In genomic region chr9:27385606-27386005, GRCh38 we compare ENCODE assay signal across 14 cellular contexts.
DNase-seq lines count a peak whose midpoint lies in the region; ATAC-seq, FAIRE-seq and TF ChIP-seq lines count a peak whose summit lies in the region.
"Had no signal": no experiment of that assay in that cellular context is flagged by ENCODE, and none has a peak within 500 bp of the region (broad histone marks: within the 10 kb centered on the region; RNA-seq: fewer than 3 reads in every experiment).

No MANE protein-coding gene starts in this region.

- H3K9me3 ChIP-seq in keratinocyte (ENCODE audit: control insufficient read depth, low read depth, low read length) (no peaks in the 10 kb centered on the region), left ventricle myocardium inferior (replicated peaks) (no peaks in the 10 kb centered on the region)
- H3K9me3 ChIP-seq: mucosa of descending colon, SJSA1 had no signal

- H3K9ac ChIP-seq in keratinocyte (ENCODE audit: control insufficient read depth, extremely low read depth, insufficient read depth, low read length), result no peak overlapping the region

- no peak overlapping the region for H3K4me3 ChIP-seq in keratinocyte (ENCODE audit: control insufficient read depth in 2 of 3, extremely low read depth in 1 of 3, insufficient read depth in 2 of 3, low read depth in 1 of 3, low read length in 3 of 3)
- H3K4me3 ChIP-seq in left ventricle myocardium inferior, result no peak overlapping the region
- H3K4me3 ChIP-seq: mucosa of descending colon, SJSA1 had no signal

- H3K79me2 ChIP-seq in keratinocyte (ENCODE audit: control insufficient read depth, insufficient read depth, low read length), result peaks cover 39% of the 10 kb centered on the region

- H3K27me3 ChIP-seq in keratinocyte (ENCODE audit: control insufficient read depth, extremely low read depth, insufficient read depth, low read length), result no peaks in the 10 kb centered on the region
- no peaks in the 10 kb centered on the region for H3K27me3 ChIP-seq in left ventricle myocardium inferior (ENCODE audit: low read depth)
- H3K27me3 ChIP-seq: SJSA1 had no signal

- TF ChIP-seq CTCF in 22Rv1 (IDR thresholded peaks at IDR 0.05), result no peak
- TF ChIP-seq CTCF in keratinocyte (optimal IDR thresholded peaks at IDR 0.05 in 1 of 3, IDR thresholded peaks at IDR 0.05 in 1 of 3, conservative IDR thresholded peaks at IDR 0.05 in 1 of 3; ENCODE audit: extremely low read depth in 1 of 3, insufficient read depth in 2 of 3, low read length in 3 of 3), result no peak
- TF ChIP-seq CTCF in left ventricle myocardium inferior (IDR thresholded peaks at IDR 0.05; ENCODE audit: borderline replicate concordance), result no peak

- no peak overlapping the region for H2AFZ ChIP-seq in keratinocyte (ENCODE audit: control insufficient read depth, low read length)

- intact Hi-C loops in left ventricle myocardium inferior (cut with micrococcal nuclease), result no loop called here

- H3K9me1 ChIP-seq in keratinocyte (ENCODE audit: control insufficient read depth, extremely low read depth, insufficient read depth, low read length), result peaks cover 2% of the 10 kb centered on the region

- H3K27ac ChIP-seq in 22Rv1, result peak overlapping the region; percentile 95
- peak overlapping the region; percentile 21 for H3K27ac ChIP-seq in keratinocyte (ENCODE audit: control insufficient read depth, insufficient read depth, low read length)
- no peak overlapping the region for H3K27ac ChIP-seq in left ventricle myocardium inferior (replicated peaks)
- H3K27ac ChIP-seq: SJSA1 had no signal

- DNase-seq in NCI-H524 treated with DMSO at 0.1 percent for 48 hours (lab: John Stamatoyannopoulos, UW) (peak; percentile 1), keratinocyte (ENCODE audit: low read depth, low spot score) (no peak), left ventricle myocardium inferior (no peak), NCI-H2171 treated with DMSO at 0.1 percent for 48 hours (lab: John Stamatoyannopoulos, UW) (no peak), NCI-H2107 treated with DMSO at 0.1 percent for 48 hours (lab: John Stamatoyannopoulos, UW; ENCODE audit: unreplicated experiment) (no peak)
- DNase-seq: H7; mucosa of descending colon; NK-92 treated with Interleukin-12 subunit alpha and Interleukin-12 subunit beta, amount 100 ng/mL, for 24 hours; stimulated activated CD8-positive, alpha-beta memory T cell treated with anti-CD3 and anti-CD28 coated beads, Interleukin-4, amount 100 ng/mL, for 48 hours had no signal

- ATAC-seq in GM18907 (IDR thresholded peaks at IDR 0.05; ENCODE audit: unreplicated experiment) (peak; percentile 47), GM19395 (IDR thresholded peaks at IDR 0.05; ENCODE audit: unreplicated experiment) (no peak)
- ATAC-seq: mucosa of descending colon had no signal

- peak; percentile 94 for FAIRE-seq in keratinocyte (lab: Jason Lieb, UNC)
- FAIRE-seq: colon had no signal

- H4K20me1 ChIP-seq in keratinocyte (ENCODE audit: control insufficient read depth, extremely low read depth, insufficient read depth, low read length), result no peaks in the 10 kb centered on the region

- peak overlapping the region; percentile 43 for H3K4me2 ChIP-seq in keratinocyte (ENCODE audit: control insufficient read depth, extremely low read depth, insufficient read depth, low read depth, low read length)

- H3K36me3 ChIP-seq in keratinocyte (ENCODE audit: control insufficient read depth in 2 of 2, extremely low read depth in 1 of 2, insufficient read depth in 2 of 2, low read length in 2 of 2) (peaks cover 0 to 4% of the 10 kb centered on the region in 2 experiments), left ventricle myocardium inferior (no peaks in the 10 kb centered on the region)
- H3K36me3 ChIP-seq: SJSA1 had no signal

- H3K4me1 ChIP-seq in keratinocyte (ENCODE audit: control insufficient read depth, extremely low read depth, insufficient read depth, low read length) (peaks cover 64% of the 10 kb centered on the region), left ventricle myocardium inferior (peaks cover 6% of the 10 kb centered on the region)
- H3K4me1 ChIP-seq: SJSA1 had no signal

- dilution Hi-C loops in keratinocyte (cut with MboI; ENCODE audit: extremely low pct_ligation_motif_present, low sequenced_read_pairs), result no loop called here
